1 cellular context compared by ENCODE assay signal in genomic region chr15:48929611-48930170, GRCh38.
TF ChIP-seq lines count a peak whose summit lies in the region.

No MANE protein-coding gene starts in this region.

TF ChIP-seq in GM23338, 12 proteins besides CTCF, POLR2A, EP300 and RAD21 (continued from another document):
- TF ChIP-seq JUNB (IDR thresholded peaks at IDR 0.05; ENCODE audit: unreplicated experiment) (no peak), EZH2 (IDR thresholded peaks at IDR 0.05; ENCODE audit: low read depth, unreplicated experiment) (no peak)
